Comparison of ENCODE assay signal across 18 cellular contexts in the genomic region with DNA sequence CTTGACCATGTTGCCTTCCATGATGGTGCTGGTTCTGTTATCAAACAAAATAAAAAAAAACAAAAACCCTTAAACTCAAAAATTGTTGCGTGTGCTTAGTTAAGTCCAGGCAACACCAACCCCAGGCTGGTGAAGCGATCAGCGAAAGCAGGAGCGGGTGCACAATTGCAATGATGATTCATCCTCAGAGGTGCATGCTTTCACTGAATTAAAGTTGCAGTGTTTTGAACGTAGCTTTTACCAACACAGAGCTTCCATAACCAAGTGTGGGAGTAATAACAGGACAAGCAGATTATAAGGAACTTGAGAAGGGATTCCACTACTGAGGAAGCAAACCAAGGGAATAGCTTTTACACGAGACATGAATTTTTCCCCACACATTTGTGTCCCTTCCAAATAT. TPM values are rescaled to one million over a fixed set of nuclear protein-coding genes. Genes with fewer than 3 reads are reported as not detected.
DNase-seq lines count a peak whose midpoint lies in the region; FAIRE-seq and TF ChIP-seq lines count a peak whose summit lies in the region.
"Had no signal": no experiment of that assay in that cellular context is flagged by ENCODE, and none has a peak within 500 bp of the region (broad histone marks: within the 10 kb centered on the region; RNA-seq: fewer than 3 reads in every experiment).

No MANE protein-coding gene starts in this region.

- H3K27ac ChIP-seq in BLaER1 (no peak overlapping the region), keratinocyte (ENCODE audit: control insufficient read depth, insufficient read depth, low read length) (peak overlapping the region; percentile 13), suprapubic skin (no peak overlapping the region)
- H3K27ac ChIP-seq: A549 had no signal

- H3K27me3 ChIP-seq in BLaER1: no peaks in the 10 kb centered on the region
- no peaks in the 10 kb centered on the region for H3K27me3 ChIP-seq in adipocyte (replicated peaks; ENCODE audit: control insufficient read depth, insufficient read depth, low read length)
- no peaks in the 10 kb centered on the region for H3K27me3 ChIP-seq in keratinocyte (ENCODE audit: control insufficient read depth, extremely low read depth, insufficient read depth, low read length)
- no peaks in the 10 kb centered on the region for H3K27me3 ChIP-seq in suprapubic skin

- no peaks in the 10 kb centered on the region for H3K79me2 ChIP-seq in keratinocyte (ENCODE audit: control insufficient read depth, insufficient read depth, low read length)

- no peak for TF ChIP-seq EP300 in suprapubic skin (IDR thresholded peaks at IDR 0.05)

- peak overlapping the region; percentile 16; the same call in 1 of the 2 replicates for H3K4me2 ChIP-seq in BLaER1
- H3K4me2 ChIP-seq in keratinocyte (ENCODE audit: control insufficient read depth, extremely low read depth, insufficient read depth, low read depth, low read length): peak overlapping the region; percentile 78
- H3K4me2 ChIP-seq: A549 had no signal

- FAIRE-seq in keratinocyte (lab: Jason Lieb, UNC): peak; percentile 41
- FAIRE-seq: A549, K562 had no signal

- TF ChIP-seq POLR2A in suprapubic skin (IDR thresholded peaks at IDR 0.05): no peak

- WGBS in suprapubic skin: 36% methylated on average over 6 of the region's 6 CpGs

- dilution Hi-C loops in keratinocyte (cut with MboI; ENCODE audit: extremely low pct_ligation_motif_present, low sequenced_read_pairs): no loop called here

- DNase-seq in LHCN-M2 (ENCODE audit: low read depth) (peak; percentile 30), adipocyte (ENCODE audit: low read depth) (peak; percentile 48), keratinocyte (ENCODE audit: low read depth, low spot score) (no peak), SIG-M5 treated with dmso at 0.1 percent for 504 hours (lab: John Stamatoyannopoulos, UW; ENCODE audit: unreplicated experiment) (no peak), suprapubic skin (ENCODE audit: low spot score in 2 of 2) (no peak), 8988T (no peak)
- no peak for DNase-seq in activated T-cell treated with anti-CD3 and anti-CD28 coated beads, Interleukin-2, amount 50 U/mL, for 1 hour
- DNase-seq: C1 segment of cervical spinal cord, DMS79 treated with DMSO at 0.1 percent for 48 hours, NCI-H1417, NCI-H187 treated with DMSO at 0.1 percent for 48 hours, NCI-H446 treated with DMSO at 0.1 percent for 48 hours, NCI-H774, RPMI8226, SIG-M5 had no signal

- H4K20me1 ChIP-seq in BLaER1: no peaks in the 10 kb centered on the region
- H4K20me1 ChIP-seq in keratinocyte (ENCODE audit: control insufficient read depth, extremely low read depth, insufficient read depth, low read length): no peaks in the 10 kb centered on the region

- no peaks in the 10 kb centered on the region for H3K9me1 ChIP-seq in keratinocyte (ENCODE audit: control insufficient read depth, extremely low read depth, insufficient read depth, low read length)

- TF ChIP-seq CTCF in keratinocyte (optimal IDR thresholded peaks at IDR 0.05 in 1 of 3, IDR thresholded peaks at IDR 0.05 in 1 of 3, conservative IDR thresholded peaks at IDR 0.05 in 1 of 3; ENCODE audit: extremely low read depth in 1 of 3, insufficient read depth in 2 of 3, low read length in 3 of 3) (no peak), suprapubic skin (IDR thresholded peaks at IDR 0.05) (no peak)

- H3K4me1 ChIP-seq in BLaER1: peaks cover 35% of the 10 kb centered on the region
- peaks cover 13% of the 10 kb centered on the region for H3K4me1 ChIP-seq in adipocyte (ENCODE audit: control insufficient read depth, insufficient read depth, low read length)
- H3K4me1 ChIP-seq in keratinocyte (ENCODE audit: control insufficient read depth, extremely low read depth, insufficient read depth, low read length): peaks cover 24% of the 10 kb centered on the region
- H3K4me1 ChIP-seq in suprapubic skin: peaks cover 22% of the 10 kb centered on the region

- H3K36me3 ChIP-seq in BLaER1: no peaks in the 10 kb centered on the region
- no peaks in the 10 kb centered on the region for H3K36me3 ChIP-seq in adipocyte (ENCODE audit: control insufficient read depth, insufficient read depth, low read length, severe bottlenecking)
- H3K36me3 ChIP-seq in keratinocyte (ENCODE audit: control insufficient read depth in 2 of 2, extremely low read depth in 1 of 2, insufficient read depth in 2 of 2, low read length in 2 of 2): no peaks in the 10 kb centered on the region
- no peaks in the 10 kb centered on the region for H3K36me3 ChIP-seq in suprapubic skin

- 0 out of 2 replicates have a peak, but pooled peaks cover 5% of the 10 kb centered on the region for H3K9me3 ChIP-seq in BLaER1
- H3K9me3 ChIP-seq in adipocyte (ENCODE audit: control insufficient read depth, low read length): no peaks in the 10 kb centered on the region
- H3K9me3 ChIP-seq in keratinocyte (ENCODE audit: control insufficient read depth, low read depth, low read length): no peaks in the 10 kb centered on the region
- H3K9me3 ChIP-seq in suprapubic skin: no peaks in the 10 kb centered on the region
- H3K9me3 ChIP-seq: A549 had no signal

- peak overlapping the region; percentile 27 for H2AFZ ChIP-seq in keratinocyte (ENCODE audit: control insufficient read depth, low read length)

- H3K4me3 ChIP-seq in BLaER1 (no peak overlapping the region), adipocyte (ENCODE audit: low read length) (no peak overlapping the region), keratinocyte (ENCODE audit: control insufficient read depth in 2 of 3, extremely low read depth in 1 of 3, insufficient read depth in 2 of 3, low read depth in 1 of 3, low read length in 3 of 3) (peak overlapping the region in 2 of 3 experiments; percentile 29 to 44), suprapubic skin (no peak overlapping the region)
- H3K4me3 ChIP-seq: A549, K562 had no signal

- H3K9ac ChIP-seq in BLaER1 (no peak overlapping the region), adipocyte (ENCODE audit: low read length) (no peak overlapping the region), keratinocyte (ENCODE audit: control insufficient read depth, extremely low read depth, insufficient read depth, low read length) (peak overlapping the region; percentile 30)

RNA-seq across cellular contexts. Expression of a gene that starts 39.7 kb away (rescaled TPM):
- 43.1 and 66.0 TPM in 2 replicates for total RNA-seq in LHCN-M2 (2014; rRNA removed)
- polyA plus RNA-seq in LHCN-M2 (2012): 19.7 TPM
- polyA plus RNA-seq in keratinocyte: 1.7 to 3.0 TPM (median 2.9 TPM) in 3 replicates
- polyA plus RNA-seq in keratinocyte (2011; ENCODE audit: low read depth): 9.7 TPM
- 1.8 and 3.3 TPM in 2 replicates for polyA plus RNA-seq in keratinocyte (2011; cell fraction: cytosol; rRNA removed)
- polyA plus RNA-seq in keratinocyte (2011; cell fraction: nucleus; rRNA removed): 5.3 and 5.9 TPM in 2 replicates
- 4.5 and 6.9 TPM in 2 replicates for polyA plus RNA-seq in keratinocyte (2012; ENCODE audit: low replicate concordance)
- 4.8 to 12.6 TPM (median 7.9 TPM) in 3 replicates for polyA minus RNA-seq in keratinocyte
- 3.3 TPM for polyA minus RNA-seq in keratinocyte (2011; cell fraction: cytosol; rRNA and poly(A)+ RNA removed)
- polyA minus RNA-seq in keratinocyte (2011; cell fraction: nucleus; rRNA and poly(A)+ RNA removed): 4.6 and 11.1 TPM in 2 replicates
- 10 to 100 TPM; 38.3 to 58.2 (median 49.3) TPM for total RNA-seq in suprapubic skin

Comparison
In these comparisons a context has a peak if more than half of its experiments do, and no peak if none do; other contexts are left out.
1. H3K4me3 ChIP-seq: peak in keratinocyte (2 of 3); none in BLaER1 (single experiment), adipocyte (single experiment) and suprapubic skin (single experiment).
2. DNase-seq: peak in LHCN-M2 (single experiment) and adipocyte (single experiment); none in keratinocyte (single experiment), SIG-M5 treated with dmso at 0.1 percent for 504 hours (single experiment), activated T-cell treated with anti-CD3 and anti-CD28 coated beads, Interleukin-2, amount 50 U/mL, for 1 hour (single experiment), suprapubic skin (0 of 2) and 8988T (single experiment).